Comparison of ENCODE assay signal across 8 cellular contexts in genomic region chr17:17041571-17042380, GRCh38. TPM values are rescaled to one million over a fixed set of nuclear protein-coding genes. Genes with fewer than 3 reads are reported as not detected.
DNase-seq lines count a peak whose midpoint lies in the region; ATAC-seq and TF ChIP-seq lines count a peak whose summit lies in the region.

No MANE protein-coding gene starts in this region.

- in situ Hi-C loops in GM13977 (cut with MboI; ENCODE audit: low pct_unique_long_range_greater_than_20kb, low sequenced_read_pairs, unreplicated experiment), result no loop called here

- TF ChIP-seq CTCF in GM13977 (IDR thresholded peaks at IDR 0.05; ENCODE audit: extremely low read depth, insufficient read depth, missing control alignments), result no peak
- TF ChIP-seq CTCF in progenitor cell of endocrine pancreas (IDR thresholded peaks at IDR 0.05; ENCODE audit: unreplicated experiment), result no peak
- TF ChIP-seq CTCF in upper lobe of right lung (IDR thresholded peaks at IDR 0.05), result no peak

- POLR2A ChIA-PET in T-cell (lab: Charles Lee), result no interaction called here

- peaks cover 52% of the 10 kb centered on the region for H3K4me1 ChIP-seq in upper lobe of right lung

- no peaks in the 10 kb centered on the region for H3K9me3 Mint-ChIP-seq in T-cell
- peaks cover 2% of the 10 kb centered on the region for H3K9me3 Mint-ChIP-seq in progenitor cell of endocrine pancreas (ENCODE audit: low read depth)

- peak overlapping the region; percentile 6 to 64 for H3K27ac Mint-ChIP-seq in T-cell
- H3K27ac Mint-ChIP-seq in progenitor cell of endocrine pancreas, result peak overlapping the region; percentile 45

- CTCF ChIA-PET in T-cell (lab: Charles Lee), result interaction anchor here in 1 of 2 donors (0.6 kb wide), 1 partner anchor 557 kb away, joined by 5 read pairs; no protein-coding TSS in a partner anchor

- H3K27me3 Mint-ChIP-seq in T-cell (no peaks in the 10 kb centered on the region), progenitor cell of endocrine pancreas (peaks cover 5% of the 10 kb centered on the region)

- H3K36me3 ChIP-seq in upper lobe of right lung, result no peaks in the 10 kb centered on the region

- intact Hi-C loops in left ventricle myocardium superior (cut with micrococcal nuclease), result no loop called here
- intact Hi-C loops in upper lobe of right lung (cut with DNase I), result no loop called here

- H3K4me1 Mint-ChIP-seq in T-cell, result peaks cover 45 to 46% (median 46%) of the 10 kb centered on the region in 3 donors
- peaks cover 31% of the 10 kb centered on the region for H3K4me1 Mint-ChIP-seq in progenitor cell of endocrine pancreas (ENCODE audit: low read depth)

- H3K36me3 Mint-ChIP-seq in T-cell (no peaks in the 10 kb centered on the region), progenitor cell of endocrine pancreas (ENCODE audit: insufficient read depth) (peaks cover 4% of the 10 kb centered on the region)

- ATAC-seq in HG02884 (IDR thresholded peaks at IDR 0.05; ENCODE audit: unreplicated experiment) (peak; percentile 88), T-cell (replicated peaks in 1 of 4) (peak; percentile 97 to 98 (median 98)), left ventricle myocardium superior (peak; percentile 94), upper lobe of right lung (peak; percentile 97)

- H3K9me3 ChIP-seq in upper lobe of right lung, result no peaks in the 10 kb centered on the region

- H3K27ac ChIP-seq in upper lobe of right lung, result peak overlapping the region; percentile 65

- H3K27me3 ChIP-seq in upper lobe of right lung, result no peaks in the 10 kb centered on the region

- peak; percentile 99 for DNase-seq in GM13977 (ENCODE audit: low spot score)
- DNase-seq in NCI-H146 (lab: John Stamatoyannopoulos, UW), result peak; percentile 97
- peak; percentile 92 to 100 (median 97) for DNase-seq in T-cell
- peak; percentile 93 for DNase-seq in amniotic stem cell (lab: John Stamatoyannopoulos, UW)
- DNase-seq in left ventricle myocardium superior, result peak; percentile 100
- DNase-seq in progenitor cell of endocrine pancreas (ENCODE audit: low spot score, unreplicated experiment), result peak; percentile 98
- peak; percentile 100 for DNase-seq in upper lobe of right lung

- H3K4me3 Mint-ChIP-seq in T-cell (peak overlapping the region; percentile 66 to 77 (median 73)), progenitor cell of endocrine pancreas (ENCODE audit: low read depth) (peak overlapping the region; percentile 65)

- peak overlapping the region; percentile 57 for H3K4me3 ChIP-seq in upper lobe of right lung

RNA-seq across cellular contexts. Expression of gene MPRIP, which starts 0.5 kb away (rescaled TPM):
- total RNA-seq in T-cell (100 to 1,000 TPM; 189 to 266 (median 247) TPM), left ventricle myocardium superior (335 TPM), progenitor cell of endocrine pancreas (180 and 195 TPM in 2 replicates), upper lobe of right lung (333 TPM)

Comparison
In these comparisons a context has a peak if more than half of its experiments do, and no peak if none do; other contexts are left out.
1. Peak in every context shown above with its lines: DNase-seq, ATAC-seq, H3K4me3 ChIP-seq and H3K27ac ChIP-seq.